ENCODE assay signal across 1 cellular context in the genomic region with DNA sequence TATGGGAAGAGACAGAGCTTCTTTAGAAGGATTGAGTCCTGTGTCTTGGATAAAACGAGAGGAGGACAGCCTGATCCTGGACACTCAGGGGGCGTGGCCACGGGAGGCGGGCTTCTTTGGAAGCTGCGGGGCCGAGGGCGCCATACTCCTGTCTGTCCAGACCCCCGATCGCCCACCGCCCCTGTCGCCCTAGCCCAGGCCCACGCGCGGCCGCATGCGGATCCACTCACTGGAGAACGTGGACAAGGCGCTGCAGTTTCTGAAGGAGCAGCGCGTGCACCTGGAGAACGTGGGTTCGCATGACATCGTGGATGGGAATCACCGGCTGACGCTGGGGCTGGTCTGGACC.
TF ChIP-seq lines count a peak whose summit lies in the region.

No MANE protein-coding gene starts in this region.

TF ChIP-seq in K562, 482 proteins besides CTCF, POLR2A, EP300 and RAD21 (continued from another document and continues in another):
- TF ChIP-seq, protein P1, sequence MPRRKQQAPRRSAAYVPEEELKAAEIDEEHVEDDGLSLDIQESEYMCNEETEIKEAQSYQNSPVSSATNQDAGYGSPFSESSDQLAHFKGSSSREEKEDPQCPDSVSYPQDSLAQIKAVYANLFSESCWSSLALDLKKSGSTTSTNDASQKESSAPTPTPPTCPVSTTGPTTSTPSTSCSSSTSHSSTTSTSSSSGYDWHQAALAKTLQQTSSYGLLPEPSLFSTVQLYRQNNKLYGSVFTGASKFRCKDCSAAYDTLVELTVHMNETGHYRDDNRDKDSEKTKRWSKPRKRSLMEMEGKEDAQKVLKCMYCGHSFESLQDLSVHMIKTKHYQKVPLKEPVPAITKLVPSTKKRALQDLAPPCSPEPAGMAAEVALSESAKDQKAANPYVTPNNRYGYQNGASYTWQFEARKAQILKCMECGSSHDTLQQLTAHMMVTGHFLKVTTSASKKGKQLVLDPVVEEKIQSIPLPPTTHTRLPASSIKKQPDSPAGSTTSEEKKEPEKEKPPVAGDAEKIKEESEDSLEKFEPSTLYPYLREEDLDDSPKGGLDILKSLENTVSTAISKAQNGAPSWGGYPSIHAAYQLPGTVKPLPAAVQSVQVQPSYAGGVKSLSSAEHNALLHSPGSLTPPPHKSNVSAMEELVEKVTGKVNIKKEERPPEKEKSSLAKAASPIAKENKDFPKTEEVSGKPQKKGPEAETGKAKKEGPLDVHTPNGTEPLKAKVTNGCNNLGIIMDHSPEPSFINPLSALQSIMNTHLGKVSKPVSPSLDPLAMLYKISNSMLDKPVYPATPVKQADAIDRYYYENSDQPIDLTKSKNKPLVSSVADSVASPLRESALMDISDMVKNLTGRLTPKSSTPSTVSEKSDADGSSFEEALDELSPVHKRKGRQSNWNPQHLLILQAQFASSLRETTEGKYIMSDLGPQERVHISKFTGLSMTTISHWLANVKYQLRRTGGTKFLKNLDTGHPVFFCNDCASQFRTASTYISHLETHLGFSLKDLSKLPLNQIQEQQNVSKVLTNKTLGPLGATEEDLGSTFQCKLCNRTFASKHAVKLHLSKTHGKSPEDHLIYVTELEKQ (CRISPR knock-in tag; IDR thresholded peaks at IDR 0.05), result no peak
- TF ChIP-seq SREBF1 (IDR thresholded peaks at IDR 0.05; ENCODE audit: borderline replicate concordance, low read depth, low read length) (no peak), NELFE (IDR thresholded peaks at IDR 0.05; ENCODE audit: insufficient read depth, insufficient read length) (no peak), TCF7 (IDR thresholded peaks at IDR 0.05; ENCODE audit: borderline replicate concordance) (no peak), STAT5A (IDR thresholded peaks at IDR 0.05; ENCODE audit: borderline replicate concordance, low read length) (no peak), KLF6 (CRISPR knock-in tag; IDR thresholded peaks at IDR 0.05; ENCODE audit: borderline replicate concordance) (no peak), ZNF24 (IDR thresholded peaks at IDR 0.05) (no peak), PTTG1 (tag; IDR thresholded peaks at IDR 0.05; ENCODE audit: low read depth) (no peak), TCFL5 (CRISPR knock-in tag; conservative IDR thresholded peaks at IDR 0.05) (no peak), TBL1XR1 (IDR thresholded peaks at IDR 0.05; ENCODE audit: low read length in 2 of 2) (no peak), NCOA4 (IDR thresholded peaks at IDR 0.05; ENCODE audit: partially characterized antibody) (no peak), HDAC2 (IDR thresholded peaks at IDR 0.05) (no peak), PHTF2 (CRISPR knock-in tag; IDR thresholded peaks at IDR 0.05) (no peak), TAF15 (IDR thresholded peaks at IDR 0.05; ENCODE audit: low read depth, low read length) (no peak), ZNF143 (CRISPR knock-in tag; IDR thresholded peaks at IDR 0.05) (no peak), CHCHD3 (CRISPR knock-in tag; IDR thresholded peaks at IDR 0.05) (no peak)
- TF ChIP-seq, protein P2, sequence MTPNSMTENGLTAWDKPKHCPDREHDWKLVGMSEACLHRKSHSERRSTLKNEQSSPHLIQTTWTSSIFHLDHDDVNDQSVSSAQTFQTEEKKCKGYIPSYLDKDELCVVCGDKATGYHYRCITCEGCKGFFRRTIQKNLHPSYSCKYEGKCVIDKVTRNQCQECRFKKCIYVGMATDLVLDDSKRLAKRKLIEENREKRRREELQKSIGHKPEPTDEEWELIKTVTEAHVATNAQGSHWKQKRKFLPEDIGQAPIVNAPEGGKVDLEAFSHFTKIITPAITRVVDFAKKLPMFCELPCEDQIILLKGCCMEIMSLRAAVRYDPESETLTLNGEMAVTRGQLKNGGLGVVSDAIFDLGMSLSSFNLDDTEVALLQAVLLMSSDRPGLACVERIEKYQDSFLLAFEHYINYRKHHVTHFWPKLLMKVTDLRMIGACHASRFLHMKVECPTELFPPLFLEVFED (CRISPR knock-in tag; conservative IDR thresholded peaks at IDR 0.05), result no peak
- TF ChIP-seq, protein P3, sequence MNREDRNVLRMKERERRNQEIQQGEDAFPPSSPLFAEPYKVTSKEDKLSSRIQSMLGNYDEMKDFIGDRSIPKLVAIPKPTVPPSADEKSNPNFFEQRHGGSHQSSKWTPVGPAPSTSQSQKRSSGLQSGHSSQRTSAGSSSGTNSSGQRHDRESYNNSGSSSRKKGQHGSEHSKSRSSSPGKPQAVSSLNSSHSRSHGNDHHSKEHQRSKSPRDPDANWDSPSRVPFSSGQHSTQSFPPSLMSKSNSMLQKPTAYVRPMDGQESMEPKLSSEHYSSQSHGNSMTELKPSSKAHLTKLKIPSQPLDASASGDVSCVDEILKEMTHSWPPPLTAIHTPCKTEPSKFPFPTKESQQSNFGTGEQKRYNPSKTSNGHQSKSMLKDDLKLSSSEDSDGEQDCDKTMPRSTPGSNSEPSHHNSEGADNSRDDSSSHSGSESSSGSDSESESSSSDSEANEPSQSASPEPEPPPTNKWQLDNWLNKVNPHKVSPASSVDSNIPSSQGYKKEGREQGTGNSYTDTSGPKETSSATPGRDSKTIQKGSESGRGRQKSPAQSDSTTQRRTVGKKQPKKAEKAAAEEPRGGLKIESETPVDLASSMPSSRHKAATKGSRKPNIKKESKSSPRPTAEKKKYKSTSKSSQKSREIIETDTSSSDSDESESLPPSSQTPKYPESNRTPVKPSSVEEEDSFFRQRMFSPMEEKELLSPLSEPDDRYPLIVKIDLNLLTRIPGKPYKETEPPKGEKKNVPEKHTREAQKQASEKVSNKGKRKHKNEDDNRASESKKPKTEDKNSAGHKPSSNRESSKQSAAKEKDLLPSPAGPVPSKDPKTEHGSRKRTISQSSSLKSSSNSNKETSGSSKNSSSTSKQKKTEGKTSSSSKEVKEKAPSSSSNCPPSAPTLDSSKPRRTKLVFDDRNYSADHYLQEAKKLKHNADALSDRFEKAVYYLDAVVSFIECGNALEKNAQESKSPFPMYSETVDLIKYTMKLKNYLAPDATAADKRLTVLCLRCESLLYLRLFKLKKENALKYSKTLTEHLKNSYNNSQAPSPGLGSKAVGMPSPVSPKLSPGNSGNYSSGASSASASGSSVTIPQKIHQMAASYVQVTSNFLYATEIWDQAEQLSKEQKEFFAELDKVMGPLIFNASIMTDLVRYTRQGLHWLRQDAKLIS (CRISPR knock-in tag; IDR thresholded peaks at IDR 0.05), result 0 out of 2 replicates have a peak, but pooled peaks have one; percentile 68
- TF ChIP-seq, protein P4, sequence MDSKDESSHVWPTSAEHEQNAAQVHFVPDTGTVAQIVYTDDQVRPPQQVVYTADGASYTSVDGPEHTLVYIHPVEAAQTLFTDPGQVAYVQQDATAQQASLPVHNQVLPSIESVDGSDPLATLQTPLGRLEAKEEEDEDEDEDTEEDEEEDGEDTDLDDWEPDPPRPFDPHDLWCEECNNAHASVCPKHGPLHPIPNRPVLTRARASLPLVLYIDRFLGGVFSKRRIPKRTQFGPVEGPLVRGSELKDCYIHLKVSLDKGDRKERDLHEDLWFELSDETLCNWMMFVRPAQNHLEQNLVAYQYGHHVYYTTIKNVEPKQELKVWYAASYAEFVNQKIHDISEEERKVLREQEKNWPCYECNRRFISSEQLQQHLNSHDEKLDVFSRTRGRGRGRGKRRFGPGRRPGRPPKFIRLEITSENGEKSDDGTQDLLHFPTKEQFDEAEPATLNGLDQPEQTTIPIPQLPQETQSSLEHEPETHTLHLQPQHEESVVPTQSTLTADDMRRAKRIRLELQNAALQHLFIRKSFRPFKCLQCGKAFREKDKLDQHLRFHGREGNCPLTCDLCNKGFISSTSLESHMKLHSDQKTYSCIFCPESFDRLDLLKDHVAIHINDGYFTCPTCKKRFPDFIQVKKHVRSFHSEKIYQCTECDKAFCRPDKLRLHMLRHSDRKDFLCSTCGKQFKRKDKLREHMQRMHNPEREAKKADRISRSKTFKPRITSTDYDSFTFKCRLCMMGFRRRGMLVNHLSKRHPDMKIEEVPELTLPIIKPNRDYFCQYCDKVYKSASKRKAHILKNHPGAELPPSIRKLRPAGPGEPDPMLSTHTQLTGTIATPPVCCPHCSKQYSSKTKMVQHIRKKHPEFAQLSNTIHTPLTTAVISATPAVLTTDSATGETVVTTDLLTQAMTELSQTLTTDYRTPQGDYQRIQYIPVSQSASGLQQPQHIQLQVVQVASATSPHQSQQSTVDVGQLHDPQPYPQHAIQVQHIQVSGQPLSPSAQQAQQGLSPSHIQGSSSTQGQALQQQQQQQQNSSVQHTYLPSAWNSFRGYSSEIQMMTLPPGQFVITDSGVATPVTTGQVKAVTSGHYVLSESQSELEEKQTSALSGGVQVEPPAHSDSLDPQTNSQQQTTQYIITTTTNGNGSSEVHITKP (IDR thresholded peaks at IDR 0.05; ENCODE audit: partially characterized antibody), result no peak
- TF ChIP-seq, protein P5, sequence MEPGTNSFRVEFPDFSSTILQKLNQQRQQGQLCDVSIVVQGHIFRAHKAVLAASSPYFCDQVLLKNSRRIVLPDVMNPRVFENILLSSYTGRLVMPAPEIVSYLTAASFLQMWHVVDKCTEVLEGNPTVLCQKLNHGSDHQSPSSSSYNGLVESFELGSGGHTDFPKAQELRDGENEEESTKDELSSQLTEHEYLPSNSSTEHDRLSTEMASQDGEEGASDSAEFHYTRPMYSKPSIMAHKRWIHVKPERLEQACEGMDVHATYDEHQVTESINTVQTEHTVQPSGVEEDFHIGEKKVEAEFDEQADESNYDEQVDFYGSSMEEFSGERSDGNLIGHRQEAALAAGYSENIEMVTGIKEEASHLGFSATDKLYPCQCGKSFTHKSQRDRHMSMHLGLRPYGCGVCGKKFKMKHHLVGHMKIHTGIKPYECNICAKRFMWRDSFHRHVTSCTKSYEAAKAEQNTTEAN (CRISPR knock-in tag; IDR thresholded peaks at IDR 0.05), result no peak
- TF ChIP-seq, protein P6, sequence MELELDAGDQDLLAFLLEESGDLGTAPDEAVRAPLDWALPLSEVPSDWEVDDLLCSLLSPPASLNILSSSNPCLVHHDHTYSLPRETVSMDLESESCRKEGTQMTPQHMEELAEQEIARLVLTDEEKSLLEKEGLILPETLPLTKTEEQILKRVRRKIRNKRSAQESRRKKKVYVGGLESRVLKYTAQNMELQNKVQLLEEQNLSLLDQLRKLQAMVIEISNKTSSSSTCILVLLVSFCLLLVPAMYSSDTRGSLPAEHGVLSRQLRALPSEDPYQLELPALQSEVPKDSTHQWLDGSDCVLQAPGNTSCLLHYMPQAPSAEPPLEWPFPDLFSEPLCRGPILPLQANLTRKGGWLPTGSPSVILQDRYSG (tag; conservative IDR thresholded peaks at IDR 0.05; ENCODE audit: low read depth), result no peak
- TF ChIP-seq, protein P7, sequence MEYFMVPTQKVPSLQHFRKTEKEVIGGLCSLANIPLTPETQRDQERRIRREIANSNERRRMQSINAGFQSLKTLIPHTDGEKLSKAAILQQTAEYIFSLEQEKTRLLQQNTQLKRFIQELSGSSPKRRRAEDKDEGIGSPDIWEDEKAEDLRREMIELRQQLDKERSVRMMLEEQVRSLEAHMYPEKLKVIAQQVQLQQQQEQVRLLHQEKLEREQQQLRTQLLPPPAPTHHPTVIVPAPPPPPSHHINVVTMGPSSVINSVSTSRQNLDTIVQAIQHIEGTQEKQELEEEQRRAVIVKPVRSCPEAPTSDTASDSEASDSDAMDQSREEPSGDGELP (CRISPR knock-in tag; IDR thresholded peaks at IDR 0.05; ENCODE audit: borderline replicate concordance), result 0 out of 2 replicates have a peak, but pooled peaks have one; percentile 5
- TF ChIP-seq, protein P8, sequence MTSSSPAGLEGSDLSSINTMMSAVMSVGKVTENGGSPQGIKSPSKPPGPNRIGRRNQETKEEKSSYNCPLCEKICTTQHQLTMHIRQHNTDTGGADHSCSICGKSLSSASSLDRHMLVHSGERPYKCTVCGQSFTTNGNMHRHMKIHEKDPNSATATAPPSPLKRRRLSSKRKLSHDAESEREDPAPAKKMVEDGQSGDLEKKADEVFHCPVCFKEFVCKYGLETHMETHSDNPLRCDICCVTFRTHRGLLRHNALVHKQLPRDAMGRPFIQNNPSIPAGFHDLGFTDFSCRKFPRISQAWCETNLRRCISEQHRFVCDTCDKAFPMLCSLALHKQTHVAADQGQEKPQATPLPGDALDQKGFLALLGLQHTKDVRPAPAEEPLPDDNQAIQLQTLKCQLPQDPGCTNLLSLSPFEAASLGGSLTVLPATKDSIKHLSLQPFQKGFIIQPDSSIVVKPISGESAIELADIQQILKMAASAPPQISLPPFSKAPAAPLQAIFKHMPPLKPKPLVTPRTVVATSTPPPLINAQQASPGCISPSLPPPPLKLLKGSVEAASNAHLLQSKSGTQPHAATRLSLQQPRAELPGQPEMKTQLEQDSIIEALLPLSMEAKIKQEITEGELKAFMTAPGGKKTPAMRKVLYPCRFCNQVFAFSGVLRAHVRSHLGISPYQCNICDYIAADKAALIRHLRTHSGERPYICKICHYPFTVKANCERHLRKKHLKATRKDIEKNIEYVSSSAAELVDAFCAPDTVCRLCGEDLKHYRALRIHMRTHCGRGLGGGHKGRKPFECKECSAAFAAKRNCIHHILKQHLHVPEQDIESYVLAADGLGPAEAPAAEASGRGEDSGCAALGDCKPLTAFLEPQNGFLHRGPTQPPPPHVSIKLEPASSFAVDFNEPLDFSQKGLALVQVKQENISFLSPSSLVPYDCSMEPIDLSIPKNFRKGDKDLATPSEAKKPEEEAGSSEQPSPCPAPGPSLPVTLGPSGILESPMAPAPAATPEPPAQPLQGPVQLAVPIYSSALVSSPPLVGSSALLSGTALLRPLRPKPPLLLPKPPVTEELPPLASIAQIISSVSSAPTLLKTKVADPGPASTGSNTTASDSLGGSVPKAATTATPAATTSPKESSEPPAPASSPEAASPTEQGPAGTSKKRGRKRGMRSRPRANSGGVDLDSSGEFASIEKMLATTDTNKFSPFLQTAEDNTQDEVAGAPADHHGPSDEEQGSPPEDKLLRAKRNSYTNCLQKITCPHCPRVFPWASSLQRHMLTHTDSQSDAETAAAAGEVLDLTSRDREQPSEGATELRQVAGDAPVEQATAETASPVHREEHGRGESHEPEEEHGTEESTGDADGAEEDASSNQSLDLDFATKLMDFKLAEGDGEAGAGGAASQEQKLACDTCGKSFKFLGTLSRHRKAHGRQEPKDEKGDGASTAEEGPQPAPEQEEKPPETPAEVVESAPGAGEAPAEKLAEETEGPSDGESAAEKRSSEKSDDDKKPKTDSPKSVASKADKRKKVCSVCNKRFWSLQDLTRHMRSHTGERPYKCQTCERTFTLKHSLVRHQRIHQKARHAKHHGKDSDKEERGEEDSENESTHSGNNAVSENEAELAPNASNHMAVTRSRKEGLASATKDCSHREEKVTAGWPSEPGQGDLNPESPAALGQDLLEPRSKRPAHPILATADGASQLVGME (CRISPR knock-in tag; IDR thresholded peaks at IDR 0.05), result no peak
- TF ChIP-seq, protein P9, sequence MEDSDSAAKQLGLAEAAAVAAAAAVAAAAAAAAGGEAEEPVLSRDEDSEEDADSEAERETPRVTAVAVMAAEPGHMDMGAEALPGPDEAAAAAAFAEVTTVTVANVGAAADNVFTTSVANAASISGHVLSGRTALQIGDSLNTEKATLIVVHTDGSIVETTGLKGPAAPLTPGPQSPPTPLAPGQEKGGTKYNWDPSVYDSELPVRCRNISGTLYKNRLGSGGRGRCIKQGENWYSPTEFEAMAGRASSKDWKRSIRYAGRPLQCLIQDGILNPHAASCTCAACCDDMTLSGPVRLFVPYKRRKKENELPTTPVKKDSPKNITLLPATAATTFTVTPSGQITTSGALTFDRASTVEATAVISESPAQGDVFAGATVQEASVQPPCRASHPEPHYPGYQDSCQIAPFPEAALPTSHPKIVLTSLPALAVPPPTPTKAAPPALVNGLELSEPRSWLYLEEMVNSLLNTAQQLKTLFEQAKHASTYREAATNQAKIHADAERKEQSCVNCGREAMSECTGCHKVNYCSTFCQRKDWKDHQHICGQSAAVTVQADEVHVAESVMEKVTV (CRISPR knock-in tag; IDR thresholded peaks at IDR 0.05), result no peak
- TF ChIP-seq, protein P10, sequence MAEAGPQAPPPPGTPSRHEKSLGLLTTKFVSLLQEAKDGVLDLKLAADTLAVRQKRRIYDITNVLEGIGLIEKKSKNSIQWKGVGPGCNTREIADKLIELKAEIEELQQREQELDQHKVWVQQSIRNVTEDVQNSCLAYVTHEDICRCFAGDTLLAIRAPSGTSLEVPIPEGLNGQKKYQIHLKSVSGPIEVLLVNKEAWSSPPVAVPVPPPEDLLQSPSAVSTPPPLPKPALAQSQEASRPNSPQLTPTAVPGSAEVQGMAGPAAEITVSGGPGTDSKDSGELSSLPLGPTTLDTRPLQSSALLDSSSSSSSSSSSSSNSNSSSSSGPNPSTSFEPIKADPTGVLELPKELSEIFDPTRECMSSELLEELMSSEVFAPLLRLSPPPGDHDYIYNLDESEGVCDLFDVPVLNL (CRISPR knock-in tag; IDR thresholded peaks at IDR 0.05; ENCODE audit: low read depth), result peak; percentile 44; the same call in 1 of the 2 replicates
